Comparison of ENCODE assay signal across 2 cellular contexts in the genomic region with DNA sequence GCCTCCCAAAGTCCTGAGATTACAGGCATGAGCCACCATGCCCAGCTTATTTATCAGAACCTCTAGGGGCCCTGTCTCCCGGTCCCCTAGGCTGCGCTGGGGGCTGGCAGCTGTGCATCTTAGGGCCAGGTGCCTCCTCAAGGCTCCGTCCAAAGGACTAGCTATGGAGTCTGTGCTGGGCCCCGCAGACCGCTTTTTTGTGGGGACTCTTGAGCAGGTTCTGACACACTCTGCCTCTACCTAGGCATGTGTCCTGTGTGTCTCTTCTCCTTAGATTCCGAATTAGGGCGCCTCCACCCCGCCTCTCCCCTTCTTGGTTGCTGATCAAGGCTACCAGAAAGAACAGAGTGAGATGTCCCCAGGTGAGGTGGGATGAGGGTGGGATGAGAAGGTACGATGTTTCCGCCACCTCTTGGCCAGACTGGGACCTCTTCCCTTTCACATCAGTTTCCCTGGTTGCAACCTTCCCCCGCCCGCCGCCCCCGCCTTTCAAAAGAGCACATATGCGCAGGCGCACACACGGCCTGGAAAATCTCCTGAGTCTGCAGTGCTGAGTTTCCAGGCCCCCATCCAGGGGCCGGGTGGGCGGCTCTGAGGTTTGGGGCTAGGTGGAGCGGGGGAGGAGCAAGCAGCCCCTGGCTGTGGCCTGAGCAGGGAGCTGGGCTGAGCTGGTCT.
TF ChIP-seq lines count a peak whose summit lies in the region.

No MANE protein-coding gene starts in this region.

TF ChIP-seq in GM23338, 12 proteins besides CTCF, POLR2A, EP300 and RAD21:
- no peak for TF ChIP-seq STAT1 (IDR thresholded peaks at IDR 0.05; ENCODE audit: unreplicated experiment)
- TF ChIP-seq JUNB (IDR thresholded peaks at IDR 0.05; ENCODE audit: unreplicated experiment), result no peak
- TF ChIP-seq, protein P1, sequence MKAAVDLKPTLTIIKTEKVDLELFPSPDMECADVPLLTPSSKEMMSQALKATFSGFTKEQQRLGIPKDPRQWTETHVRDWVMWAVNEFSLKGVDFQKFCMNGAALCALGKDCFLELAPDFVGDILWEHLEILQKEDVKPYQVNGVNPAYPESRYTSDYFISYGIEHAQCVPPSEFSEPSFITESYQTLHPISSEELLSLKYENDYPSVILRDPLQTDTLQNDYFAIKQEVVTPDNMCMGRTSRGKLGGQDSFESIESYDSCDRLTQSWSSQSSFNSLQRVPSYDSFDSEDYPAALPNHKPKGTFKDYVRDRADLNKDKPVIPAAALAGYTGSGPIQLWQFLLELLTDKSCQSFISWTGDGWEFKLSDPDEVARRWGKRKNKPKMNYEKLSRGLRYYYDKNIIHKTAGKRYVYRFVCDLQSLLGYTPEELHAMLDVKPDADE (IDR thresholded peaks at IDR 0.05), result no peak
- TF ChIP-seq EZH2phosphoT487 (IDR thresholded peaks at IDR 0.05; ENCODE audit: unreplicated experiment), result no peak

TF ChIP-seq in K562, 482 proteins besides CTCF, POLR2A, EP300 and RAD21 (continues in another document):
- TF ChIP-seq SRF (CRISPR knock-in tag; IDR thresholded peaks at IDR 0.05) (no peak), SPI1 (IDR thresholded peaks at IDR 0.05; ENCODE audit: borderline replicate concordance, low read depth, low read length) (no peak), ZNF354B (CRISPR knock-in tag; IDR thresholded peaks at IDR 0.05) (no peak), LARP7 (IDR thresholded peaks at IDR 0.05) (no peak), SMARCE1 (IDR thresholded peaks at IDR 0.05) (no peak), PHF8 (IDR thresholded peaks at IDR 0.05; ENCODE audit: borderline replicate concordance, low read length) (no peak), ZNF695 (CRISPR knock-in tag; IDR thresholded peaks at IDR 0.05) (no peak), GABPB1 (CRISPR knock-in tag; IDR thresholded peaks at IDR 0.05) (peak; percentile 41; the same call in 1 of the 2 replicates), C11orf30 (IDR thresholded peaks at IDR 0.05; ENCODE audit: low read depth) (peak; percentile 69; the same call in 1 of the 2 replicates), CTBP1 (IDR thresholded peaks at IDR 0.05; ENCODE audit: borderline replicate concordance) (peak; percentile 74), BHLHE40 (IDR thresholded peaks at IDR 0.05; ENCODE audit: low read length) (no peak), CBFA2T3 (IDR thresholded peaks at IDR 0.05) (no peak), SIX5 (IDR thresholded peaks at IDR 0.05; ENCODE audit: borderline replicate concordance in 1 of 2, insufficient read depth in 1 of 2, low read depth in 1 of 2, low read length in 2 of 2) (no peak), ZKSCAN3 (CRISPR knock-in tag; IDR thresholded peaks at IDR 0.05) (no peak), SREBF2 (CRISPR knock-in tag; IDR thresholded peaks at IDR 0.05) (no peak), HNRNPL (IDR thresholded peaks at IDR 0.05; ENCODE audit: low read depth, low read length) (no peak), FOXJ2 (tag; IDR thresholded peaks at IDR 0.05) (0 out of 2 replicates have a peak, but pooled peaks have one; percentile 17), ZEB2 (IDR thresholded peaks at IDR 0.05) (peak; percentile 50), HSF4 (CRISPR knock-in tag; IDR thresholded peaks at IDR 0.05; ENCODE audit: borderline replicate concordance) (no peak), ERF (CRISPR knock-in tag; IDR thresholded peaks at IDR 0.05) (no peak), THAP12 (CRISPR knock-in tag; IDR thresholded peaks at IDR 0.05) (no peak), HMG20B (CRISPR knock-in tag; IDR thresholded peaks at IDR 0.05) (no peak), ZNF717 (CRISPR knock-in tag; IDR thresholded peaks at IDR 0.05) (no peak), CREBBP (IDR thresholded peaks at IDR 0.05; ENCODE audit: low read depth, low read length) (no peak), ZBTB7A (IDR thresholded peaks at IDR 0.05; ENCODE audit: borderline replicate concordance, control insufficient read depth, low read depth, low read length) (peak; percentile 91), MYC (IDR thresholded peaks at IDR 0.05; ENCODE audit: low read depth, low read length) (no peak), MYC (CRISPR knock-in tag; IDR thresholded peaks at IDR 0.05; ENCODE audit: borderline replicate concordance, low read depth) (no peak), DPF2 (IDR thresholded peaks at IDR 0.05) (no peak), ZNF707 (CRISPR knock-in tag; conservative IDR thresholded peaks at IDR 0.05) (no peak), SMC3 (conservative IDR thresholded peaks at IDR 0.05; ENCODE audit: insufficient read depth, low read depth, low read length) (no peak), CBX1 (IDR thresholded peaks at IDR 0.05; ENCODE audit: low read depth) (no peak), RBFOX2 (IDR thresholded peaks at IDR 0.05; ENCODE audit: low read depth, low read length) (peak; percentile 64), MAFG (tag; conservative IDR thresholded peaks at IDR 0.05) (no peak), MIER1 (IDR thresholded peaks at IDR 0.05; ENCODE audit: low read depth) (no peak), ZNF134 (CRISPR knock-in tag; conservative IDR thresholded peaks at IDR 0.05) (no peak), KLF13 (tag; IDR thresholded peaks at IDR 0.05; ENCODE audit: borderline replicate concordance, low read depth) (no peak), RBM14 (IDR thresholded peaks at IDR 0.05; ENCODE audit: borderline replicate concordance, insufficient read depth, low read depth, low read length) (no peak), RAD51 (IDR thresholded peaks at IDR 0.05; ENCODE audit: borderline replicate concordance, low read depth) (no peak), E2F6 (IDR thresholded peaks at IDR 0.05; ENCODE audit: borderline replicate concordance in 1 of 2, extremely low read depth in 1 of 2, insufficient read depth in 1 of 2, insufficient read length in 1 of 2, low read depth in 1 of 2, low read length in 1 of 2, poor library complexity in 1 of 2, severe bottlenecking in 1 of 2) (peak in 1 of 2 experiments; percentile 18), ZNF318 (IDR thresholded peaks at IDR 0.05; ENCODE audit: borderline replicate concordance in 1 of 2, low read depth in 1 of 2) (no peak)
- TF ChIP-seq, protein P2, sequence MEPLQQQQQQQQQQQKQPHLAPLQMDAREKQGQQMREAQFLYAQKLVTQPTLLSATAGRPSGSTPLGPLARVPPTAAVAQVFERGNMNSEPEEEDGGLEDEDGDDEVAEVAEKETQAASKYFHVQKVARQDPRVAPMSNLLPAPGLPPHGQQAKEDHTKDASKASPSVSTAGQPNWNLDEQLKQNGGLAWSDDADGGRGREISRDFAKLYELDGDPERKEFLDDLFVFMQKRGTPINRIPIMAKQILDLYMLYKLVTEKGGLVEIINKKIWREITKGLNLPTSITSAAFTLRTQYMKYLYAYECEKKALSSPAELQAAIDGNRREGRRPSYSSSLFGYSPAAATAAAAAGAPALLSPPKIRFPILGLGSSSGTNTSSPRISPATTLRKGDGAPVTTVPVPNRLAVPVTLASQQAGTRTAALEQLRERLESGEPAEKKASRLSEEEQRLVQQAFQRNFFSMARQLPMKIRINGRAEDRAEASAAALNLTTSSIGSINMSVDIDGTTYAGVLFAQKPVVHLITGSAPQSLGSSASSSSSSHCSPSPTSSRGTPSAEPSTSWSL (CRISPR knock-in tag; IDR thresholded peaks at IDR 0.05; ENCODE audit: borderline replicate concordance), result no peak
- TF ChIP-seq, protein P3, sequence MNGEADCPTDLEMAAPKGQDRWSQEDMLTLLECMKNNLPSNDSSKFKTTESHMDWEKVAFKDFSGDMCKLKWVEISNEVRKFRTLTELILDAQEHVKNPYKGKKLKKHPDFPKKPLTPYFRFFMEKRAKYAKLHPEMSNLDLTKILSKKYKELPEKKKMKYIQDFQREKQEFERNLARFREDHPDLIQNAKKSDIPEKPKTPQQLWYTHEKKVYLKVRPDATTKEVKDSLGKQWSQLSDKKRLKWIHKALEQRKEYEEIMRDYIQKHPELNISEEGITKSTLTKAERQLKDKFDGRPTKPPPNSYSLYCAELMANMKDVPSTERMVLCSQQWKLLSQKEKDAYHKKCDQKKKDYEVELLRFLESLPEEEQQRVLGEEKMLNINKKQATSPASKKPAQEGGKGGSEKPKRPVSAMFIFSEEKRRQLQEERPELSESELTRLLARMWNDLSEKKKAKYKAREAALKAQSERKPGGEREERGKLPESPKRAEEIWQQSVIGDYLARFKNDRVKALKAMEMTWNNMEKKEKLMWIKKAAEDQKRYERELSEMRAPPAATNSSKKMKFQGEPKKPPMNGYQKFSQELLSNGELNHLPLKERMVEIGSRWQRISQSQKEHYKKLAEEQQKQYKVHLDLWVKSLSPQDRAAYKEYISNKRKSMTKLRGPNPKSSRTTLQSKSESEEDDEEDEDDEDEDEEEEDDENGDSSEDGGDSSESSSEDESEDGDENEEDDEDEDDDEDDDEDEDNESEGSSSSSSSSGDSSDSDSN (IDR thresholded peaks at IDR 0.05; ENCODE audit: borderline replicate concordance in 1 of 2, low read depth in 2 of 2, low read length in 2 of 2), result 0 out of 4 replicates have a peak, but pooled peaks of 1 of the 2 experiments have one; percentile 18
- TF ChIP-seq, protein P4, sequence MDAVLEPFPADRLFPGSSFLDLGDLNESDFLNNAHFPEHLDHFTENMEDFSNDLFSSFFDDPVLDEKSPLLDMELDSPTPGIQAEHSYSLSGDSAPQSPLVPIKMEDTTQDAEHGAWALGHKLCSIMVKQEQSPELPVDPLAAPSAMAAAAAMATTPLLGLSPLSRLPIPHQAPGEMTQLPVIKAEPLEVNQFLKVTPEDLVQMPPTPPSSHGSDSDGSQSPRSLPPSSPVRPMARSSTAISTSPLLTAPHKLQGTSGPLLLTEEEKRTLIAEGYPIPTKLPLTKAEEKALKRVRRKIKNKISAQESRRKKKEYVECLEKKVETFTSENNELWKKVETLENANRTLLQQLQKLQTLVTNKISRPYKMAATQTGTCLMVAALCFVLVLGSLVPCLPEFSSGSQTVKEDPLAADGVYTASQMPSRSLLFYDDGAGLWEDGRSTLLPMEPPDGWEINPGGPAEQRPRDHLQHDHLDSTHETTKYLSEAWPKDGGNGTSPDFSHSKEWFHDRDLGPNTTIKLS (IDR thresholded peaks at IDR 0.05; ENCODE audit: borderline replicate concordance, low read depth), result no peak
